ENCODE assay signal across 1 cellular context in the genomic region with DNA sequence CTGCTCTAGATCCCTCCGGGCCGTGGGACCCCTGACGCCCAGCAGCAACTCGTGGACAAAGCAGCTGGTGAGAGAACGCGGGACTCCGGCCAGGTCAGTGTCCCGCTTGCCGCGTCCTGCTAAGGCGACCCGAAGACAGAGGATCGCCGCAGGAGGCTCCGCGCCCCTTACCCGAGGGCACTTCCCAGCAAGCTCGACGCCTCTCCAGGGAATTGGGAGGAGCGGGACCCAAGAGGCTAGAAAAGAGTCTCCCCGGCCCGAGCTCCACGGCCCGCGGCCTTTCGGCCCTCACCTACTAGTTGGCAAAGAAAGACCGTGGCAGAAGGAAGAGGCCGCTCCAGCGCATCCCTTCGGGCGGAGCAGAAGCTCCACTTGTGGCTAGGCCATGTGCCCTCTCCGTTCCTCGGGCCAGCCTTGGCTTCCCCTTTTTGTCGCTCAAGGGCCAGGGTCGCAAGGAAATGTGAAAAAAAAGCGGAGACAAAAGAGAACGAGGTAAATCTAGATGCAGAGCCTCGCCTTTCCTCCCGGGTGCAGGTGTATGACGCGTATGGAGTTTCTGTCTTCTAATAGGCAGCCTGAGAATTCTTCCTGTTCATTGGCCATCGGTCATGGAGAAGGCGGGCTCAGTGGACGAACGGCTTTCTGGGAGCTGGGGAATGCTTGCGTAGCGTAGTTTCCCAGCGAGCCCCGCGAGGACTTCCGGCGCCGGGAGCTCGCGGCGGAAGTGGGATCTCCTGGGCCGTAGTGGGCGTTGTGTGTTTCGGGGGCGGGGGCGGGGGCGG.
TF ChIP-seq lines count a peak whose summit lies in the region.

TSS of gene ZNF213 (plus strand) at position 692 of the 782 bp plus-strand sequence. CDS start 2,252 bp downstream, outside the sequence.

TF ChIP-seq in HepG2, 621 proteins besides CTCF, POLR2A, EP300 and RAD21 (continued from another document and continues in another):
- TF ChIP-seq, protein P1, sequence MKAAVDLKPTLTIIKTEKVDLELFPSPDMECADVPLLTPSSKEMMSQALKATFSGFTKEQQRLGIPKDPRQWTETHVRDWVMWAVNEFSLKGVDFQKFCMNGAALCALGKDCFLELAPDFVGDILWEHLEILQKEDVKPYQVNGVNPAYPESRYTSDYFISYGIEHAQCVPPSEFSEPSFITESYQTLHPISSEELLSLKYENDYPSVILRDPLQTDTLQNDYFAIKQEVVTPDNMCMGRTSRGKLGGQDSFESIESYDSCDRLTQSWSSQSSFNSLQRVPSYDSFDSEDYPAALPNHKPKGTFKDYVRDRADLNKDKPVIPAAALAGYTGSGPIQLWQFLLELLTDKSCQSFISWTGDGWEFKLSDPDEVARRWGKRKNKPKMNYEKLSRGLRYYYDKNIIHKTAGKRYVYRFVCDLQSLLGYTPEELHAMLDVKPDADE (CRISPR knock-in tag; IDR thresholded peaks at IDR 0.05): no peak
- TF ChIP-seq MZF1 (CRISPR knock-in tag; IDR thresholded peaks at IDR 0.05; ENCODE audit: borderline replicate concordance): 0 out of 2 replicates have a peak, but pooled peaks have one; percentile 28
- TF ChIP-seq ZNF792 (CRISPR knock-in tag; IDR thresholded peaks at IDR 0.05): no peak
- TF ChIP-seq, protein P2, sequence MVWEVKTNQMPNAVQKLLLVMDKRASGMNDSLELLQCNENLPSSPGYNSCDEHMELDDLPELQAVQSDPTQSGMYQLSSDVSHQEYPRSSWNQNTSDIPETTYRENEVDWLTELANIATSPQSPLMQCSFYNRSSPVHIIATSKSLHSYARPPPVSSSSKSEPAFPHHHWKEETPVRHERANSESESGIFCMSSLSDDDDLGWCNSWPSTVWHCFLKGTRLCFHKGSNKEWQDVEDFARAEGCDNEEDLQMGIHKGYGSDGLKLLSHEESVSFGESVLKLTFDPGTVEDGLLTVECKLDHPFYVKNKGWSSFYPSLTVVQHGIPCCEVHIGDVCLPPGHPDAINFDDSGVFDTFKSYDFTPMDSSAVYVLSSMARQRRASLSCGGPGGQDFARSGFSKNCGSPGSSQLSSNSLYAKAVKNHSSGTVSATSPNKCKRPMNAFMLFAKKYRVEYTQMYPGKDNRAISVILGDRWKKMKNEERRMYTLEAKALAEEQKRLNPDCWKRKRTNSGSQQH (CRISPR knock-in tag; IDR thresholded peaks at IDR 0.05; ENCODE audit: low read depth): no peak
- TF ChIP-seq GATAD1 (CRISPR knock-in tag; IDR thresholded peaks at IDR 0.05): peak; percentile 94
- no peak for TF ChIP-seq HNRNPLL (IDR thresholded peaks at IDR 0.05; ENCODE audit: low read depth, low read length, poor library complexity, severe bottlenecking)
- TF ChIP-seq NR2F1 (CRISPR knock-in tag; IDR thresholded peaks at IDR 0.05): no peak
- TF ChIP-seq ZNF335 (CRISPR knock-in tag; IDR thresholded peaks at IDR 0.05): no peak
- TF ChIP-seq, protein P3, sequence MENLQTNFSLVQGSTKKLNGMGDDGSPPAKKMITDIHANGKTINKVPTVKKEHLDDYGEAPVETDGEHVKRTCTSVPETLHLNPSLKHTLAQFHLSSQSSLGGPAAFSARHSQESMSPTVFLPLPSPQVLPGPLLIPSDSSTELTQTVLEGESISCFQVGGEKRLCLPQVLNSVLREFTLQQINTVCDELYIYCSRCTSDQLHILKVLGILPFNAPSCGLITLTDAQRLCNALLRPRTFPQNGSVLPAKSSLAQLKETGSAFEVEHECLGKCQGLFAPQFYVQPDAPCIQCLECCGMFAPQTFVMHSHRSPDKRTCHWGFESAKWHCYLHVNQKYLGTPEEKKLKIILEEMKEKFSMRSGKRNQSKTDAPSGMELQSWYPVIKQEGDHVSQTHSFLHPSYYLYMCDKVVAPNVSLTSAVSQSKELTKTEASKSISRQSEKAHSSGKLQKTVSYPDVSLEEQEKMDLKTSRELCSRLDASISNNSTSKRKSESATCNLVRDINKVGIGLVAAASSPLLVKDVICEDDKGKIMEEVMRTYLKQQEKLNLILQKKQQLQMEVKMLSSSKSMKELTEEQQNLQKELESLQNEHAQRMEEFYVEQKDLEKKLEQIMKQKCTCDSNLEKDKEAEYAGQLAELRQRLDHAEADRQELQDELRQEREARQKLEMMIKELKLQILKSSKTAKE (CRISPR knock-in tag; IDR thresholded peaks at IDR 0.05; ENCODE audit: borderline replicate concordance): peak; percentile 36; the same call in 1 of the 2 replicates
- peak; percentile 92 for TF ChIP-seq SP2 (CRISPR knock-in tag; IDR thresholded peaks at IDR 0.05)
- TF ChIP-seq PAX8 (CRISPR knock-in tag; IDR thresholded peaks at IDR 0.05; ENCODE audit: borderline replicate concordance): no peak
- TF ChIP-seq HOXA3 (CRISPR knock-in tag; IDR thresholded peaks at IDR 0.05): peak; percentile 82; the same call in 1 of the 2 replicates
- TF ChIP-seq ELF4 (CRISPR knock-in tag; IDR thresholded peaks at IDR 0.05; ENCODE audit: borderline replicate concordance): no peak
- TF ChIP-seq, protein P4, sequence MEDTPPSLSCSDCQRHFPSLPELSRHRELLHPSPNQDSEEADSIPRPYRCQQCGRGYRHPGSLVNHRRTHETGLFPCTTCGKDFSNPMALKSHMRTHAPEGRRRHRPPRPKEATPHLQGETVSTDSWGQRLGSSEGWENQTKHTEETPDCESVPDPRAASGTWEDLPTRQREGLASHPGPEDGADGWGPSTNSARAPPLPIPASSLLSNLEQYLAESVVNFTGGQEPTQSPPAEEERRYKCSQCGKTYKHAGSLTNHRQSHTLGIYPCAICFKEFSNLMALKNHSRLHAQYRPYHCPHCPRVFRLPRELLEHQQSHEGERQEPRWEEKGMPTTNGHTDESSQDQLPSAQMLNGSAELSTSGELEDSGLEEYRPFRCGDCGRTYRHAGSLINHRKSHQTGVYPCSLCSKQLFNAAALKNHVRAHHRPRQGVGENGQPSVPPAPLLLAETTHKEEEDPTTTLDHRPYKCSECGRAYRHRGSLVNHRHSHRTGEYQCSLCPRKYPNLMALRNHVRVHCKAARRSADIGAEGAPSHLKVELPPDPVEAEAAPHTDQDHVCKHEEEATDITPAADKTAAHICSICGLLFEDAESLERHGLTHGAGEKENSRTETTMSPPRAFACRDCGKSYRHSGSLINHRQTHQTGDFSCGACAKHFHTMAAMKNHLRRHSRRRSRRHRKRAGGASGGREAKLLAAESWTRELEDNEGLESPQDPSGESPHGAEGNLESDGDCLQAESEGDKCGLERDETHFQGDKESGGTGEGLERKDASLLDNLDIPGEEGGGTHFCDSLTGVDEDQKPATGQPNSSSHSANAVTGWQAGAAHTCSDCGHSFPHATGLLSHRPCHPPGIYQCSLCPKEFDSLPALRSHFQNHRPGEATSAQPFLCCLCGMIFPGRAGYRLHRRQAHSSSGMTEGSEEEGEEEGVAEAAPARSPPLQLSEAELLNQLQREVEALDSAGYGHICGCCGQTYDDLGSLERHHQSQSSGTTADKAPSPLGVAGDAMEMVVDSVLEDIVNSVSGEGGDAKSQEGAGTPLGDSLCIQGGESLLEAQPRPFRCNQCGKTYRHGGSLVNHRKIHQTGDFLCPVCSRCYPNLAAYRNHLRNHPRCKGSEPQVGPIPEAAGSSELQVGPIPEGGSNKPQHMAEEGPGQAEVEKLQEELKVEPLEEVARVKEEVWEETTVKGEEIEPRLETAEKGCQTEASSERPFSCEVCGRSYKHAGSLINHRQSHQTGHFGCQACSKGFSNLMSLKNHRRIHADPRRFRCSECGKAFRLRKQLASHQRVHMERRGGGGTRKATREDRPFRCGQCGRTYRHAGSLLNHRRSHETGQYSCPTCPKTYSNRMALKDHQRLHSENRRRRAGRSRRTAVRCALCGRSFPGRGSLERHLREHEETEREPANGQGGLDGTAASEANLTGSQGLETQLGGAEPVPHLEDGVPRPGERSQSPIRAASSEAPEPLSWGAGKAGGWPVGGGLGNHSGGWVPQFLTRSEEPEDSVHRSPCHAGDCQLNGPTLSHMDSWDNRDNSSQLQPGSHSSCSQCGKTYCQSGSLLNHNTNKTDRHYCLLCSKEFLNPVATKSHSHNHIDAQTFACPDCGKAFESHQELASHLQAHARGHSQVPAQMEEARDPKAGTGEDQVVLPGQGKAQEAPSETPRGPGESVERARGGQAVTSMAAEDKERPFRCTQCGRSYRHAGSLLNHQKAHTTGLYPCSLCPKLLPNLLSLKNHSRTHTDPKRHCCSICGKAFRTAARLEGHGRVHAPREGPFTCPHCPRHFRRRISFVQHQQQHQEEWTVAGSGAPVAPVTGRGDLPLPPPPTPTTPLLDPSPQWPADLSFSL (CRISPR knock-in tag; IDR thresholded peaks at IDR 0.05): no peak
- TF ChIP-seq TOE1 (CRISPR knock-in tag; IDR thresholded peaks at IDR 0.05): no peak
- no peak; the same call in 1 of the 2 replicates for TF ChIP-seq SALL1 (CRISPR knock-in tag; IDR thresholded peaks at IDR 0.05)
- no peak for TF ChIP-seq ARID2 (CRISPR knock-in tag; IDR thresholded peaks at IDR 0.05; ENCODE audit: borderline replicate concordance)
- TF ChIP-seq HMGXB4 (CRISPR knock-in tag; IDR thresholded peaks at IDR 0.05; ENCODE audit: borderline replicate concordance in 1 of 2, low read depth in 1 of 2): peak in 1 of 2 experiments; percentile 75; a peak in 1 of 4 replicates
- no peak; the same call in 1 of the 2 replicates for TF ChIP-seq ZNF605 (CRISPR knock-in tag; IDR thresholded peaks at IDR 0.05)
- TF ChIP-seq SRF (IDR thresholded peaks at IDR 0.05; ENCODE audit: low read depth, low read length): 0 out of 2 replicates have a peak, but pooled peaks have one; percentile 54
- TF ChIP-seq, protein P5, sequence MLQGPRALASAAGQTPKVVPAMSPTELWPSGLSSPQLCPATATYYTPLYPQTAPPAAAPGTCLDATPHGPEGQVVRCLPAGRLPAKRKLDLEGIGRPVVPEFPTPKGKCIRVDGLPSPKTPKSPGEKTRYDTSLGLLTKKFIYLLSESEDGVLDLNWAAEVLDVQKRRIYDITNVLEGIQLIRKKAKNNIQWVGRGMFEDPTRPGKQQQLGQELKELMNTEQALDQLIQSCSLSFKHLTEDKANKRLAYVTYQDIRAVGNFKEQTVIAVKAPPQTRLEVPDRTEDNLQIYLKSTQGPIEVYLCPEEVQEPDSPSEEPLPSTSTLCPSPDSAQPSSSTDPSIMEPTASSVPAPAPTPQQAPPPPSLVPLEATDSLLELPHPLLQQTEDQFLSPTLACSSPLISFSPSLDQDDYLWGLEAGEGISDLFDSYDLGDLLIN (CRISPR knock-in tag; IDR thresholded peaks at IDR 0.05; ENCODE audit: borderline replicate concordance): no peak
- TF ChIP-seq HINFP (CRISPR knock-in tag; IDR thresholded peaks at IDR 0.05; ENCODE audit: low read depth): 0 out of 2 replicates have a peak, but pooled peaks have one; percentile 2
- peak; percentile 91 for TF ChIP-seq KDM5A (IDR thresholded peaks at IDR 0.05; ENCODE audit: borderline replicate concordance, low read length)
- no peak for TF ChIP-seq SIN3A (IDR thresholded peaks at IDR 0.05; ENCODE audit: borderline replicate concordance, low read depth, low read length)
- no peak for TF ChIP-seq ZNF468 (CRISPR knock-in tag; IDR thresholded peaks at IDR 0.05)
- TF ChIP-seq, protein P6, sequence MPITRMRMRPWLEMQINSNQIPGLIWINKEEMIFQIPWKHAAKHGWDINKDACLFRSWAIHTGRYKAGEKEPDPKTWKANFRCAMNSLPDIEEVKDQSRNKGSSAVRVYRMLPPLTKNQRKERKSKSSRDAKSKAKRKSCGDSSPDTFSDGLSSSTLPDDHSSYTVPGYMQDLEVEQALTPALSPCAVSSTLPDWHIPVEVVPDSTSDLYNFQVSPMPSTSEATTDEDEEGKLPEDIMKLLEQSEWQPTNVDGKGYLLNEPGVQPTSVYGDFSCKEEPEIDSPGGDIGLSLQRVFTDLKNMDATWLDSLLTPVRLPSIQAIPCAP (CRISPR knock-in tag; IDR thresholded peaks at IDR 0.05; ENCODE audit: low read depth): no peak
- no peak for TF ChIP-seq NR0B2 (CRISPR knock-in tag; IDR thresholded peaks at IDR 0.05)
- TF ChIP-seq KLF11 (CRISPR knock-in tag; IDR thresholded peaks at IDR 0.05): no peak
- TF ChIP-seq ZFP1 (CRISPR knock-in tag; IDR thresholded peaks at IDR 0.05): no peak
- no peak for TF ChIP-seq SMAD3 (CRISPR knock-in tag; IDR thresholded peaks at IDR 0.05)
- TF ChIP-seq NFKBIZ (CRISPR knock-in tag; IDR thresholded peaks at IDR 0.05): no peak
- TF ChIP-seq ZNF331 (CRISPR knock-in tag; IDR thresholded peaks at IDR 0.05): no peak; the same call in 1 of the 2 replicates
- TF ChIP-seq KDM5B (CRISPR knock-in tag; IDR thresholded peaks at IDR 0.05; ENCODE audit: borderline replicate concordance): peak; percentile 14; the same call in 1 of the 2 replicates
- no peak for TF ChIP-seq ZNF383 (CRISPR knock-in tag; IDR thresholded peaks at IDR 0.05; ENCODE audit: borderline replicate concordance)
- TF ChIP-seq HHEX (CRISPR knock-in tag; IDR thresholded peaks at IDR 0.05): no peak
- TF ChIP-seq CEBPB (IDR thresholded peaks at IDR 0.05; ENCODE audit: borderline replicate concordance, low read depth, low read length): no peak
- TF ChIP-seq ZNF230 (CRISPR knock-in tag; IDR thresholded peaks at IDR 0.05): 0 out of 2 replicates have a peak, but pooled peaks have one; percentile 45
- TF ChIP-seq SNAI1 (CRISPR knock-in tag; IDR thresholded peaks at IDR 0.05; ENCODE audit: borderline replicate concordance): no peak
- 0 out of 2 replicates have a peak, but pooled peaks have one; percentile 41 for TF ChIP-seq SMAD1 (CRISPR knock-in tag; IDR thresholded peaks at IDR 0.05; ENCODE audit: borderline replicate concordance, low read depth)
- no peak for TF ChIP-seq ZFP36L2 (CRISPR knock-in tag; IDR thresholded peaks at IDR 0.05)
- TF ChIP-seq ZNF775 (CRISPR knock-in tag; IDR thresholded peaks at IDR 0.05; ENCODE audit: borderline replicate concordance): no peak
- TF ChIP-seq ZNF350 (CRISPR knock-in tag; IDR thresholded peaks at IDR 0.05; ENCODE audit: borderline replicate concordance, low read depth): peak; percentile 75; the same call in 1 of the 2 replicates
- no peak for TF ChIP-seq FIP1L1 (IDR thresholded peaks at IDR 0.05; ENCODE audit: borderline replicate concordance, insufficient read depth, low read depth, low read length)
